19 cellular contexts compared by ENCODE assay signal in the genomic region with DNA sequence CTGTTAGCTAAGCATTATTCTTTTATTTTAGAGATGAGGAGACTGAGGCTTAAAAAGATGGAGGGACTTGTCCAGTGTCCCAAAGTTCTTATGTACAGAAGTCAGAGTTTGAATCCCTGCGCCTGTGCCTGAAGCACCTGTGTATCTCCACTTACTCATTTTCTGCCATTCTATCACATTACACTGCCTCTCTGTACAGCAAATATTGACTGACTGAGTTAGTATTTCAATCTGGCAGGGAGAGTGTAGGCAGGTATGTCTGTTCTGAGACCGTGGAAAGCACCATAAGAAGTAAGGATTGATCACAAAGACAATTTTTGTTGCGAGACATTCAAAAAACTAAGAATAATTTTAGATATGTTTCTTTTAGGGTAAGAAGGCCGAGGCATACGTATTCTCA.
DNase-seq lines count a peak whose midpoint lies in the region; ATAC-seq and TF ChIP-seq lines count a peak whose summit lies in the region.
"Had no signal": no experiment of that assay in that cellular context is flagged by ENCODE, and none has a peak within 500 bp of the region (broad histone marks: within the 10 kb centered on the region; RNA-seq: fewer than 3 reads in every experiment).

No MANE protein-coding gene starts in this region.

- H3K36me3 ChIP-seq in adipocyte (ENCODE audit: control insufficient read depth, insufficient read depth, low read length, severe bottlenecking) = no peaks in the 10 kb centered on the region
- no peaks in the 10 kb centered on the region for H3K36me3 ChIP-seq in osteoblast (ENCODE audit: insufficient read depth, low read length)
- H3K36me3 ChIP-seq: BE2C, colonic mucosa, gastroesophageal sphincter, ovary had no signal

- H3K27me3 ChIP-seq in adipocyte (replicated peaks; ENCODE audit: control insufficient read depth, insufficient read depth, low read length) (no peaks in the 10 kb centered on the region), osteoblast (ENCODE audit: insufficient read depth, low read length) (no peaks in the 10 kb centered on the region)
- H3K27me3 ChIP-seq: BE2C, colonic mucosa, gastroesophageal sphincter, ovary had no signal

- H3K79me2 ChIP-seq in osteoblast (ENCODE audit: insufficient read depth, low read length) = peaks cover 60% of the 10 kb centered on the region

- peak overlapping the region; percentile 88 for H3K27ac ChIP-seq in osteoblast (ENCODE audit: low read depth, low read length)
- H3K27ac ChIP-seq: colonic mucosa, gastroesophageal sphincter, HL-60, ovary, SK-N-MC had no signal

- H3K4me2 ChIP-seq in osteoblast (ENCODE audit: insufficient read depth, low read length) = peak overlapping the region; percentile 86

- TF ChIP-seq CTCF in osteoblast (IDR thresholded peaks at IDR 0.05; ENCODE audit: extremely low read depth, low read depth, low read length) = no peak

- H2AFZ ChIP-seq in osteoblast (ENCODE audit: low read length) = no peak overlapping the region

- H3K9me3 ChIP-seq in adipocyte (ENCODE audit: control insufficient read depth, low read length) (no peaks in the 10 kb centered on the region), osteoblast (ENCODE audit: low read depth, low read length) (no peaks in the 10 kb centered on the region)
- H3K9me3 ChIP-seq: BE2C, colonic mucosa, gastroesophageal sphincter, ovary had no signal

- DNase-seq in NCI-H2107 treated with DMSO at 0.1 percent for 48 hours (lab: John Stamatoyannopoulos, UW; ENCODE audit: unreplicated experiment) (peak; percentile 56), adipocyte (ENCODE audit: low read depth) (no peak), osteoblast (ENCODE audit: insufficient read length, low spot score, missing footprints) (no peak), ecto neural progenitor cell (ENCODE audit: low spot score) (no peak)
- DNase-seq: activated CD4-positive, alpha-beta T cell treated with anti-CD3 and anti-CD28 coated beads, Interleukin-2, amount 10 ng/mL, durations not matched to agents 7 days and 5 days; activated CD8-positive, alpha-beta memory T cell treated with anti-CD3 and anti-CD28 coated beads, Interleukin-2, amount 50 U/mL, for 48 hours; BE2C; colonic mucosa; left ventricle myocardium superior; ovary; stimulated activated CD4-positive, alpha-beta T cell treated with anti-CD3 and anti-CD28 coated beads, Interleukin-4, amount 100 ng/mL, for 4 hours; stimulated activated CD8-positive, alpha-beta memory T cell treated with anti-CD3 and anti-CD28 coated beads, Interleukin-4, amount 100 ng/mL, for 48 hours had no signal

- H3K4me1 ChIP-seq in adipocyte (ENCODE audit: control insufficient read depth, insufficient read depth, low read length) (peaks cover 65% of the 10 kb centered on the region), osteoblast (ENCODE audit: insufficient read depth, low read length) (peaks cover 45% of the 10 kb centered on the region)
- H3K4me1 ChIP-seq: BE2C, colonic mucosa had no signal

- peak overlapping the region; percentile 80 for H3K9ac ChIP-seq in adipocyte (ENCODE audit: low read length)

- H4K20me1 ChIP-seq in osteoblast (ENCODE audit: insufficient read depth, low read length) = no peaks in the 10 kb centered on the region

- H3K4me3 ChIP-seq in adipocyte (ENCODE audit: low read length) (peak overlapping the region; percentile 79), osteoblast (ENCODE audit: insufficient read depth, low read length) (peak overlapping the region; percentile 68)
- H3K4me3 ChIP-seq: colonic mucosa, gastroesophageal sphincter, K562, ovary, SK-N-MC had no signal

- peak; percentile 48 for ATAC-seq in HG02885 (IDR thresholded peaks at IDR 0.05; ENCODE audit: poor library complexity, unreplicated experiment)
- no peak for ATAC-seq in HG03469 (IDR thresholded peaks at IDR 0.05; ENCODE audit: unreplicated experiment)
- no peak for ATAC-seq in HG02588 (IDR thresholded peaks at IDR 0.05; ENCODE audit: unreplicated experiment)
- ATAC-seq: gastroesophageal sphincter, K562, left ventricle myocardium superior had no signal
